23 cellular contexts compared by ENCODE assay signal in genomic region chr13:28710161-28710560, GRCh38.
"Had no signal": no experiment of that assay in that cellular context is flagged by ENCODE, and none has a peak within 500 bp of the region (broad histone marks: within the 10 kb centered on the region; RNA-seq: fewer than 3 reads in every experiment).

No MANE protein-coding gene starts in this region.

- H3K4me1 ChIP-seq: ascending aorta, stomach had no signal

- H3K4me3 ChIP-seq: ascending aorta, esophagus squamous epithelium, gastrocnemius medialis, ovary, psoas muscle, right lobe of liver, skin epidermis, stomach, suprapubic skin, upper lobe of left lung had no signal

- H3K27ac ChIP-seq: ascending aorta, brain microvascular endothelial cell, esophagus squamous epithelium, neutrophil, ovary, psoas muscle, right lobe of liver, skin epidermis, stomach, suprapubic skin, upper lobe of left lung had no signal

- H3K9me3 ChIP-seq: ascending aorta, esophagus squamous epithelium, gastrocnemius medialis, neutrophil, ovary, psoas muscle, right lobe of liver, stomach, suprapubic skin, upper lobe of left lung had no signal

- H3K27me3 ChIP-seq: ascending aorta, brain microvascular endothelial cell, esophagus squamous epithelium, gastrocnemius medialis, neutrophil, ovary, right lobe of liver, stomach, suprapubic skin, upper lobe of left lung had no signal

- ATAC-seq: activated naive CD4-positive, alpha-beta T cell treated with anti-CD3 and anti-CD28 coated beads, Interleukin-2, amount 50 U/mL, for 72 hours; activated T-helper 17 cell treated with anti-CD3 and anti-CD28 coated beads, Interleukin-2, amount 50 U/mL, for 72 hours; gastrocnemius medialis; natural killer cell treated with Interleukin-12 subunit alpha and Interleukin-12 subunit beta and Interleukin-15 and Interleukin-18, amount 100 ng/mL, for 72 hours; stimulated activated effector memory CD8-positive, alpha-beta T cell treated with anti-CD3 and anti-CD28 coated beads, Interleukin-12 subunit alpha, Interleukin-12 subunit beta, amount 100 ng/mL, for 72 hours; T-cell had no signal

- H3K36me3 ChIP-seq: esophagus squamous epithelium, ovary had no signal

- DNase-seq: activated T-cell treated with anti-CD3 and anti-CD28 coated beads, Interleukin-2, amount 50 U/mL, for 24 hours; brain microvascular endothelial cell; caudate nucleus; endodermal cell; esophagus squamous epithelium; gastrocnemius medialis; hypothalamus; mesendoderm; ovary; psoas muscle; right lobe of liver; stimulated activated CD4-positive, alpha-beta T cell treated with anti-CD3 and anti-CD28 coated beads, Interleukin-2, amount 100 ng/mL, for 24 hours; stomach; T-cell; upper lobe of left lung had no signal
